Comparison of ENCODE assay signal across 14 cellular contexts in genomic region chr7:12964836-12965235, GRCh38.
DNase-seq lines count a peak whose midpoint lies in the region; ATAC-seq, FAIRE-seq and TF ChIP-seq lines count a peak whose summit lies in the region.
"Had no signal": no experiment of that assay in that cellular context is flagged by ENCODE, and none has a peak within 500 bp of the region (broad histone marks: within the 10 kb centered on the region; RNA-seq: fewer than 3 reads in every experiment).

No MANE protein-coding gene starts in this region.

- no peaks in the 10 kb centered on the region for H3K79me2 ChIP-seq in mammary epithelial cell (ENCODE audit: insufficient read depth, low read length)
- H3K79me2 ChIP-seq in H1 (ENCODE audit: control insufficient read depth in 1 of 2, insufficient read depth in 2 of 2, low read length in 2 of 2), result no peaks in the 10 kb centered on the region

- no peak for TF ChIP-seq RAD21 in H1 (IDR thresholded peaks at IDR 0.05 in 1 of 2, conservative IDR thresholded peaks at IDR 0.05 in 1 of 2; ENCODE audit: low read depth in 2 of 2, low read length in 2 of 2)

- H3K23ac ChIP-seq in H1 (ENCODE audit: insufficient read length), result no peak overlapping the region
- H3K23ac ChIP-seq in mesenchymal stem cell (ENCODE audit: low read length in 2 of 2), result no peak overlapping the region

- no peak for ATAC-seq in HG02571 (IDR thresholded peaks at IDR 0.05; ENCODE audit: unreplicated experiment)
- ATAC-seq in WTC11, result no peak
- ATAC-seq in stimulated activated naive B cell treated with anti-CD40 and anti-IgM and Interleukin-4, amounts not matched to agents 10 μg/mL and 1 μg/mL and 100 μg/mL, for 72 hours (replicated peaks), result no peak

- H3K4me2 ChIP-seq in mammary epithelial cell (ENCODE audit: insufficient read depth, low read depth, low read length), result no peak overlapping the region
- no peak overlapping the region for H3K4me2 ChIP-seq in H1 (ENCODE audit: insufficient read depth in 1 of 2, low read depth in 2 of 2, low read length in 2 of 2)
- H3K4me2 ChIP-seq in mesenchymal stem cell (ENCODE audit: low read length, poor library complexity, severe bottlenecking), result no peak overlapping the region
- H3K4me2 ChIP-seq: BLaER1 had no signal

- H3K4me1 ChIP-seq in mammary epithelial cell (ENCODE audit: insufficient read depth, low read length) (peaks cover 8% of the 10 kb centered on the region), H1 (replicated peaks in 1 of 4; ENCODE audit: control insufficient read depth in 3 of 4, insufficient read depth in 4 of 4, low read length in 3 of 4) (0 out of 7 replicates have a peak, but pooled peaks cover 0 to 2% (median 0%) of the 10 kb centered on the region in 4 experiments), mesenchymal stem cell (ENCODE audit: control insufficient read depth, insufficient read depth, low read depth, low read length) (peaks cover 1% of the 10 kb centered on the region)
- H3K4me1 ChIP-seq: BLaER1 had no signal

- CTCF ChIA-PET in mammary epithelial cell (lab: Charles Lee; ENCODE audit: low non-redundant PET) (no interaction called here), MCF 10A (lab: Yijun Ruan, JAX) (interaction anchor here (0.5 kb wide), 1 partner anchor 68 kb away, joined by 3 read pairs; no protein-coding TSS in a partner anchor), H1 (lab: Charles Lee; ENCODE audit: partially characterized antibody) (interaction anchor here (1.1 kb wide), 1 partner anchor 10 kb away, joined by 3 read pairs; no protein-coding TSS in a partner anchor), WTC11 (lab: Charles Lee) (no interaction called here)

- H2AFZ ChIP-seq in mammary epithelial cell (ENCODE audit: low read depth, low read length) (peak overlapping the region; percentile 1), H1 (ENCODE audit: low read length) (no peak overlapping the region), mesenchymal stem cell (ENCODE audit: low read depth, low read length) (peak overlapping the region; percentile 29)

- H3K4me3 Mint-ChIP-seq in MCF 10A (ENCODE audit: unreplicated experiment), result no peak overlapping the region
- H3K4me3 Mint-ChIP-seq in WTC11, result no peak overlapping the region
- H3K4me3 Mint-ChIP-seq in stimulated activated naive B cell treated with anti-CD40 and anti-IgM and Interleukin-4, amounts not matched to agents 10 μg/mL and 1 μg/mL and 100 μg/mL, for 72 hours, result no peak overlapping the region
- H3K4me3 Mint-ChIP-seq: CD8-positive, alpha-beta memory T cell had no signal

- no peak overlapping the region for H2BK12ac ChIP-seq in H1 (ENCODE audit: low read depth, low read length)
- peak overlapping the region in 1 of 2 experiments; percentile 37 for H2BK12ac ChIP-seq in mesenchymal stem cell (ENCODE audit: low read length in 2 of 2)

- no peak overlapping the region for H4K5ac ChIP-seq in H1 (ENCODE audit: insufficient read length, low read depth, low read length)

- dilution Hi-C loops in mammary epithelial cell (cut with HindIII; ENCODE audit: low sequenced_read_pairs), result no loop called here

- H4K91ac ChIP-seq in H1 (replicated peaks; ENCODE audit: insufficient read length, low read length), result no peak overlapping the region
- no peak overlapping the region for H4K91ac ChIP-seq in mesenchymal stem cell (ENCODE audit: low read length)

- H3K9me3 ChIP-seq in mammary epithelial cell (replicated peaks; ENCODE audit: insufficient read depth, low read length), result no peaks in the 10 kb centered on the region
- H3K9me3 ChIP-seq in H1 (ENCODE audit: insufficient read depth in 2 of 2, low read depth in 1 of 2, low read length in 1 of 2), result no peaks in the 10 kb centered on the region
- no peaks in the 10 kb centered on the region for H3K9me3 ChIP-seq in mesenchymal stem cell (ENCODE audit: control insufficient read depth, low read length)
- H3K9me3 ChIP-seq: BLaER1 had no signal

- H3K9ac ChIP-seq in mammary epithelial cell (ENCODE audit: insufficient read depth, low read length) (no peak overlapping the region), H1 (replicated peaks in 1 of 4; ENCODE audit: extremely low read depth in 1 of 4, low read depth in 3 of 4, low read length in 3 of 4) (no peak overlapping the region), mesenchymal stem cell (ENCODE audit: low read length) (no peak overlapping the region)
- H3K9ac ChIP-seq: BLaER1 had no signal

- H3K56ac ChIP-seq in H1 (replicated peaks; ENCODE audit: insufficient read length, low read depth, low read length), result no peak overlapping the region

- TF ChIP-seq POLR2A in H1 (IDR thresholded peaks at IDR 0.05; ENCODE audit: control extremely low read depth in 1 of 2, low read depth in 2 of 2, low read length in 2 of 2) (no peak), erythroblast (IDR thresholded peaks at IDR 0.05; ENCODE audit: low read length) (no peak)

- H3K79me1 ChIP-seq in H1 (ENCODE audit: low read depth, low read length), result no peaks in the 10 kb centered on the region
- H3K79me1 ChIP-seq in mesenchymal stem cell (replicated peaks; ENCODE audit: low read length, poor library complexity, severe bottlenecking), result no peaks in the 10 kb centered on the region

- H3K27ac ChIP-seq in mammary epithelial cell (ENCODE audit: insufficient read depth, low read depth, low read length), result peak overlapping the region; percentile 46
- H3K27ac ChIP-seq in H1 (ENCODE audit: low read depth, low read length), result no peak overlapping the region
- H3K27ac ChIP-seq in mesenchymal stem cell (ENCODE audit: low read length, poor library complexity, severe bottlenecking), result no peak overlapping the region
- H3K27ac ChIP-seq: BLaER1 had no signal

- H3K36me3 ChIP-seq in mammary epithelial cell (ENCODE audit: insufficient read depth, low read length) (no peaks in the 10 kb centered on the region), H1 (ENCODE audit: control insufficient read depth in 2 of 4, insufficient read depth in 4 of 4, low read length in 3 of 4) (no peaks in the 10 kb centered on the region), mesenchymal stem cell (ENCODE audit: control insufficient read depth in 1 of 2, insufficient read depth in 2 of 2, low read depth in 1 of 2, low read length in 2 of 2) (no peaks in the 10 kb centered on the region)
- H3K36me3 ChIP-seq: BLaER1 had no signal

- H2BK15ac ChIP-seq in H1 (ENCODE audit: low read length), result no peak overlapping the region
- H2BK15ac ChIP-seq in mesenchymal stem cell (ENCODE audit: low read depth, poor library complexity, severe bottlenecking), result no peak overlapping the region

- POLR2A ChIA-PET in MCF 10A (lab: Yijun Ruan, JAX), result interaction anchor here (0.9 kb wide), 1 partner anchor 10 kb away, joined by 3 read pairs; no protein-coding TSS in a partner anchor
- POLR2A ChIA-PET in H1 (lab: Charles Lee; ENCODE audit: partially characterized antibody), result no interaction called here
- POLR2A ChIA-PET in WTC11 (lab: Charles Lee), result no interaction called here

- H2BK5ac ChIP-seq in H1 (ENCODE audit: low read depth, low read length) (no peak overlapping the region), mesenchymal stem cell (ENCODE audit: low read depth, low read length, poor library complexity, severe bottlenecking) (no peak overlapping the region)

- BruUV-seq in mammary epithelial cell (replicated peaks; lab: Mats Ljungman, UMichigan) (no TSS peak), MCF 10A (replicated peaks; lab: Mats Ljungman, UMichigan) (no TSS peak)

- H3K27ac Mint-ChIP-seq in MCF 10A (ENCODE audit: low read depth, unreplicated experiment) (no peak overlapping the region), WTC11 (no peak overlapping the region)
- no peak overlapping the region for H3K27ac Mint-ChIP-seq in stimulated activated naive B cell treated with anti-CD40 and anti-IgM and Interleukin-4, amounts not matched to agents 10 μg/mL and 1 μg/mL and 100 μg/mL, for 72 hours
- H3K27ac Mint-ChIP-seq: CD8-positive, alpha-beta memory T cell had no signal

- H2BK120ac ChIP-seq in H1 (replicated peaks; ENCODE audit: low read depth, low read length) (no peak overlapping the region), mesenchymal stem cell (ENCODE audit: low read depth, low read length) (no peak overlapping the region)

- no peaks in the 10 kb centered on the region for H3K23me2 ChIP-seq in H1 (ENCODE audit: low read depth, low read length)

- peak; percentile 45 for FAIRE-seq in H1 (lab: Jason Lieb, UNC)
- FAIRE-seq: GM12891 had no signal

- 0 out of 2 replicates have a peak overlapping the region, but pooled peaks have one; percentile 20 for H3K18ac ChIP-seq in H1 (ENCODE audit: extremely low read depth, low read length)
- H3K18ac ChIP-seq in mesenchymal stem cell (ENCODE audit: low read depth in 1 of 2, low read length in 2 of 2), result peak overlapping the region; percentile 14 to 62

- no peaks in the 10 kb centered on the region for H4K20me1 ChIP-seq in mammary epithelial cell (ENCODE audit: insufficient read depth, low read length)
- no peaks in the 10 kb centered on the region for H4K20me1 ChIP-seq in H1 (replicated peaks in 1 of 2; ENCODE audit: control insufficient read depth in 1 of 2, insufficient read depth in 2 of 2, low read length in 2 of 2)
- H4K20me1 ChIP-seq: BLaER1 had no signal

- H3K9me3 Mint-ChIP-seq in MCF 10A (ENCODE audit: unreplicated experiment), result no peaks in the 10 kb centered on the region
- H3K9me3 Mint-ChIP-seq in WTC11, result no peaks in the 10 kb centered on the region
- no peaks in the 10 kb centered on the region for H3K9me3 Mint-ChIP-seq in stimulated activated naive B cell treated with anti-CD40 and anti-IgM and Interleukin-4, amounts not matched to agents 10 μg/mL and 1 μg/mL and 100 μg/mL, for 72 hours
- H3K9me3 Mint-ChIP-seq: CD8-positive, alpha-beta memory T cell had no signal

- H3K4me1 Mint-ChIP-seq in MCF 10A (ENCODE audit: insufficient read depth, unreplicated experiment) (peaks cover 5% of the 10 kb centered on the region), WTC11 (peaks cover 12% of the 10 kb centered on the region)
- H3K4me1 Mint-ChIP-seq in stimulated activated naive B cell treated with anti-CD40 and anti-IgM and Interleukin-4, amounts not matched to agents 10 μg/mL and 1 μg/mL and 100 μg/mL, for 72 hours, result no peaks in the 10 kb centered on the region
- H3K4me1 Mint-ChIP-seq: CD8-positive, alpha-beta memory T cell had no signal

- no peak overlapping the region for H4K8ac ChIP-seq in H1 (ENCODE audit: extremely low read depth, insufficient read depth, low read length)
- no peak overlapping the region for H4K8ac ChIP-seq in mesenchymal stem cell (ENCODE audit: low read length)

- H2BK20ac ChIP-seq in H1 (ENCODE audit: low read length), result no peak overlapping the region

- DNase-seq in mammary epithelial cell (peak; percentile 37), MCF 10A (ENCODE audit: unreplicated experiment) (no peak), H1 (ENCODE audit: low read depth in 1 of 2, low spot score in 2 of 2) (no peak), mesenchymal stem cell (no peak), WTC11 (ENCODE audit: low spot score) (no peak), erythroblast (lab: John Stamatoyannopoulos, UW) (no peak)
- no peak for DNase-seq in stimulated activated naive B cell treated with anti-CD40 and anti-IgM and Interleukin-4, amounts not matched to agents 10 μg/mL and 1 μg/mL and 100 μg/mL, for 72 hours
- DNase-seq: 8988T; AML-193; CD8-positive, alpha-beta memory T cell; DMS79 had no signal

- H3K4me3 ChIP-seq in mammary epithelial cell (replicated peaks in 1 of 3; ENCODE audit: insufficient read depth in 1 of 3, low read depth in 2 of 3, low read length in 3 of 3), result no peak overlapping the region
- H3K4me3 ChIP-seq in H1 (ENCODE audit: extremely low read depth in 1 of 4, insufficient read depth in 2 of 4, low read depth in 3 of 4, low read length in 4 of 4), result no peak overlapping the region
- peak overlapping the region in 1 of 2 experiments; percentile 30 for H3K4me3 ChIP-seq in mesenchymal stem cell (ENCODE audit: insufficient read depth in 1 of 2, low read depth in 1 of 2, low read length in 2 of 2)
- H3K4me3 ChIP-seq: BLaER1 had no signal

- H3K14ac ChIP-seq in H1 (ENCODE audit: insufficient read length) (no peak overlapping the region), mesenchymal stem cell (ENCODE audit: low read length in 2 of 2) (peak overlapping the region in 1 of 2 experiments; percentile 75)

- no peaks in the 10 kb centered on the region for H3K36me3 Mint-ChIP-seq in MCF 10A (ENCODE audit: insufficient read depth, unreplicated experiment)
- no peaks in the 10 kb centered on the region for H3K36me3 Mint-ChIP-seq in WTC11
- H3K36me3 Mint-ChIP-seq in stimulated activated naive B cell treated with anti-CD40 and anti-IgM and Interleukin-4, amounts not matched to agents 10 μg/mL and 1 μg/mL and 100 μg/mL, for 72 hours, result no peaks in the 10 kb centered on the region
- H3K36me3 Mint-ChIP-seq: CD8-positive, alpha-beta memory T cell had no signal

- no peak overlapping the region for H2AK5ac ChIP-seq in H1 (ENCODE audit: low read depth, low read length)
- peak overlapping the region; percentile 57 for H2AK5ac ChIP-seq in mesenchymal stem cell (ENCODE audit: low read length, severe bottlenecking)

- no peaks in the 10 kb centered on the region for H3K27me3 ChIP-seq in mammary epithelial cell (ENCODE audit: insufficient read depth, low read length)
- H3K27me3 ChIP-seq in H1 (replicated peaks in 1 of 4; ENCODE audit: control insufficient read depth in 3 of 4, extremely low read depth in 1 of 4, insufficient read depth in 3 of 4, low read length in 3 of 4), result no peaks in the 10 kb centered on the region
- H3K27me3 ChIP-seq in mesenchymal stem cell (ENCODE audit: control insufficient read depth in 1 of 2, insufficient read depth in 1 of 2, low read length in 2 of 2), result no peaks in the 10 kb centered on the region
- H3K27me3 ChIP-seq: BLaER1 had no signal

- in situ Hi-C loops in mammary epithelial cell (cut with MboI; ENCODE audit: low sequenced_read_pairs in 2 of 2), result no loop called here

- no peak for TF ChIP-seq CTCF in mammary epithelial cell (conservative IDR thresholded peaks at IDR 0.05 in 1 of 2, IDR thresholded peaks at IDR 0.05 in 1 of 2; ENCODE audit: extremely low read depth in 1 of 2, insufficient read depth in 1 of 2, low read depth in 1 of 2, low read length in 2 of 2)
- TF ChIP-seq CTCF in MCF 10A (IDR thresholded peaks at IDR 0.05; ENCODE audit: unreplicated experiment), result no peak
- TF ChIP-seq CTCF in H1 (IDR thresholded peaks at IDR 0.05; ENCODE audit: control extremely low read depth in 1 of 3, insufficient read depth in 1 of 3, low read depth in 1 of 3, low read length in 3 of 3), result no peak
- TF ChIP-seq CTCF in WTC11 (IDR thresholded peaks at IDR 0.05), result no peak

- intact Hi-C loops in mammary epithelial cell (cut with micrococcal nuclease), result no loop called here
- intact Hi-C loops in MCF 10A (cut with micrococcal nuclease), result no loop called here

- 98% methylated on average over 4 of the region's 4 CpGs for WGBS in mammary epithelial cell (ENCODE audit: low coverage, missing lambda C conversion rate)
- 89% methylated on average over 4 of the region's 4 CpGs; no CpG with 5 or more reads in 1 of the 2 experiments for WGBS in H1 (ENCODE audit: extremely low coverage in 1 of 2, insufficient coverage in 1 of 2, insufficient read length in 1 of 2, insufficient replicate concordance in 2 of 2, low coverage in 1 of 2, low lambda C conversion rate in 2 of 2, missing lambda C conversion rate in 1 of 2), 2 experiments
- WGBS in mesenchymal stem cell, result 89% methylated on average over 4 of the region's 4 CpGs

- H3K27me3 Mint-ChIP-seq in MCF 10A (ENCODE audit: insufficient read depth, unreplicated experiment) (no peaks in the 10 kb centered on the region), WTC11 (ENCODE audit: low read depth) (no peaks in the 10 kb centered on the region)
- H3K27me3 Mint-ChIP-seq in stimulated activated naive B cell treated with anti-CD40 and anti-IgM and Interleukin-4, amounts not matched to agents 10 μg/mL and 1 μg/mL and 100 μg/mL, for 72 hours, result peaks cover 0 to 6% of the 10 kb centered on the region in 2 donors

- no peak overlapping the region for H3K4ac ChIP-seq in H1 (replicated peaks; ENCODE audit: insufficient read length, low read depth, low read length)
- no peak overlapping the region for H3K4ac ChIP-seq in mesenchymal stem cell (ENCODE audit: low read depth in 1 of 2, low read length in 2 of 2)

- TF ChIP-seq EP300 in H1 (IDR thresholded peaks at IDR 0.05; ENCODE audit: borderline replicate concordance in 1 of 2, low read depth in 2 of 2, low read length in 2 of 2), result no peak

Comparison
In these comparisons a context has a peak if more than half of its experiments do, and no peak if none do; other contexts are left out.
1. CTCF ChIA-PET loops: an anchor here in MCF 10A (0.5 kb wide) and H1 (1.1 kb wide); none called in mammary epithelial cell and WTC11.